In the genomic region with DNA sequence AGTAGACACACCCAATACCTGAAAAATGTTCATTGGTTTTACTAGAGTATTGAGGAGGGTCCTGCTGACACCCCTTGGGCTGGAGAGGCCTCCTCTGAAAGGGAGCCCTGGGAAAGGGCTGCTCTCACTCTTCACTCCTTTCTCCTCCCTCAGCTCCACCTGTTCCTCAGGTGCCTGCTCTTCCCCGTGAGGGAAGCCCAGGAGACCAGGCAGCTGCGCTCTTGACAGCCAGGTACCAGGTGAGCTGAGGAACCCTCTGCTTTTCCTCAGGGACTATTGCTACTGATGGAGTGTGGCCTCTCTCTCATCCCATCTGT, we compare ENCODE assay signal across 17 cellular contexts. TPM values are rescaled to one million over a fixed set of nuclear protein-coding genes. Genes with fewer than 3 reads are reported as not detected.
A peak's percentile ranks its signal among the peaks of the same experiment; 100 is the strongest.
DNase-seq lines count a peak whose midpoint lies in the region; ATAC-seq, FAIRE-seq and TF ChIP-seq lines count a peak whose summit lies in the region.
"Had no signal": no experiment of that assay in that cellular context is flagged by ENCODE, and none has a peak within 500 bp of the region (broad histone marks: within the 10 kb centered on the region; RNA-seq: fewer than 3 reads in every experiment).

No MANE protein-coding gene starts in this region.

- no peak overlapping the region for H3K4me2 ChIP-seq in GM12878 (ENCODE audit: control insufficient read depth, insufficient read depth)

- RAD21 ChIA-PET in GM12878 (lab: Charles Lee; ENCODE audit: unreplicated experiment): no interaction called here

- H3K79me2 ChIP-seq in GM12878 (ENCODE audit: control insufficient read depth, insufficient read depth, low read length): peaks cover 44% of the 10 kb centered on the region

- no peak overlapping the region for H3K9ac ChIP-seq in GM12878 (ENCODE audit: control insufficient read depth, insufficient read depth, low read length)

- H3K4me1 Mint-ChIP-seq in activated naive CD8-positive, alpha-beta T cell (ENCODE audit: low read depth): peaks cover 64% of the 10 kb centered on the region
- peaks cover 56% of the 10 kb centered on the region for H3K4me1 Mint-ChIP-seq in activated naive CD8-positive, alpha-beta T cell treated with anti-CD3 and anti-CD28 coated beads, Interleukin-2, amount 50 U/mL, for 24 hours
- H3K4me1 Mint-ChIP-seq in naive thymus-derived CD8-positive, alpha-beta T cell: peaks cover 36 to 63% (median 62%) of the 10 kb centered on the region in 4 donors

- TF ChIP-seq CTCF in GM12878 (IDR thresholded peaks at IDR 0.05 in 2 of 3, conservative IDR thresholded peaks at IDR 0.05 in 1 of 3; ENCODE audit: control insufficient read depth in 2 of 3, extremely low read depth in 1 of 3, insufficient read depth in 1 of 3, low read depth in 3 of 3, low read length in 3 of 3) (no peak), vagina (IDR thresholded peaks at IDR 0.05) (no peak)

- H3K9me3 ChIP-seq in GM12878 (replicated peaks; ENCODE audit: control insufficient read depth, insufficient read depth, low read length) (no peaks in the 10 kb centered on the region), vagina (no peaks in the 10 kb centered on the region)
- H3K9me3 ChIP-seq: testis had no signal

- intact Hi-C loops in GM12878 (cut with micrococcal nuclease; ENCODE audit: unreplicated experiment): no loop called here
- intact Hi-C loops in vagina (cut with DNase I): no loop called here

- TF ChIP-seq RAD21 in GM12878 (IDR thresholded peaks at IDR 0.05; ENCODE audit: insufficient read depth, low read depth, low read length): no peak

- no peak for ATAC-seq in activated naive CD8-positive, alpha-beta T cell treated with anti-CD3 and anti-CD28 coated beads, Interleukin-2, amount 50 U/mL, for 24 hours
- ATAC-seq in GM12878: no peak
- ATAC-seq in naive thymus-derived CD8-positive, alpha-beta T cell: no peak
- no peak for ATAC-seq in GM18520 (IDR thresholded peaks at IDR 0.05; ENCODE audit: unreplicated experiment)

- TF ChIP-seq POLR2A in GM12878 (IDR thresholded peaks at IDR 0.05; ENCODE audit: low read depth, low read length): 0 out of 2 replicates have a peak, but pooled peaks have one; percentile 29
- TF ChIP-seq POLR2A in vagina (IDR thresholded peaks at IDR 0.05): no peak
- no peak for TF ChIP-seq POLR2A in GM12892 (IDR thresholded peaks at IDR 0.05; ENCODE audit: low read depth, low read length)

- 0 out of 2 replicates have a peak, but pooled peaks cover 2% of the 10 kb centered on the region for H4K20me1 ChIP-seq in GM12878 (ENCODE audit: control insufficient read depth, insufficient read depth)

- H3K4me3 ChIP-seq in GM12878 (no peak overlapping the region), vagina (no peak overlapping the region)
- H3K4me3 ChIP-seq: coronary artery, testis had no signal

- CTCF ChIA-PET in GM12878 (lab: Yijun Ruan, JAX): interaction anchor here (0.6 kb wide), 1 partner anchor 21 kb away, joined by 3 read pairs; no protein-coding TSS in a partner anchor

- H3K27me3 ChIP-seq in GM12878 (replicated peaks in 1 of 2; ENCODE audit: control insufficient read depth in 2 of 2, insufficient read depth in 2 of 2, low read length in 1 of 2): no peaks in the 10 kb centered on the region
- no peaks in the 10 kb centered on the region for H3K27me3 ChIP-seq in vagina
- H3K27me3 ChIP-seq: testis had no signal

- peak overlapping the region; percentile 100 for H3K4me3 Mint-ChIP-seq in activated naive CD8-positive, alpha-beta T cell
- H3K4me3 Mint-ChIP-seq in activated naive CD8-positive, alpha-beta T cell treated with anti-CD3 and anti-CD28 coated beads, Interleukin-2, amount 50 U/mL, for 24 hours: no peak overlapping the region
- H3K4me3 Mint-ChIP-seq in naive thymus-derived CD8-positive, alpha-beta T cell: peak overlapping the region in 4 of 10 donors; percentile 12 to 56 (median 48)

- no peak for TF ChIP-seq EP300 in GM12878 (IDR thresholded peaks at IDR 0.05; ENCODE audit: borderline replicate concordance in 1 of 2, control insufficient read depth in 1 of 2, low read depth in 2 of 2, low read length in 2 of 2)

- peaks cover 17% of the 10 kb centered on the region for H3K36me3 Mint-ChIP-seq in activated naive CD8-positive, alpha-beta T cell
- H3K36me3 Mint-ChIP-seq in activated naive CD8-positive, alpha-beta T cell treated with anti-CD3 and anti-CD28 coated beads, Interleukin-2, amount 50 U/mL, for 24 hours (ENCODE audit: low read depth): peaks cover 57% of the 10 kb centered on the region
- peaks cover 0 to 69% (median 7%) of the 10 kb centered on the region in 3 donors for H3K36me3 Mint-ChIP-seq in naive thymus-derived CD8-positive, alpha-beta T cell

- no peak overlapping the region for H2AFZ ChIP-seq in GM12878 (ENCODE audit: control insufficient read depth, low read depth, low read length)

- H3K36me3 ChIP-seq in GM12878 (ENCODE audit: control insufficient read depth in 2 of 2, insufficient read depth in 2 of 2, low read length in 1 of 2): peaks cover 9 to 15% of the 10 kb centered on the region in 2 experiments
- peaks cover 4 to 48% of the 10 kb centered on the region in 2 donors for H3K36me3 ChIP-seq in vagina

- H3K4me1 ChIP-seq in GM12878 (ENCODE audit: control insufficient read depth, insufficient read depth, low read length): no peaks in the 10 kb centered on the region
- peaks cover 64% of the 10 kb centered on the region for H3K4me1 ChIP-seq in vagina

- in situ Hi-C loops in GM12878 (cut with MboI): no loop called here

- H3K27ac ChIP-seq in GM12878 (ENCODE audit: control insufficient read depth, insufficient read depth): no peak overlapping the region
- peak overlapping the region; percentile 85 for H3K27ac ChIP-seq in vagina
- H3K27ac ChIP-seq: coronary artery, testis had no signal

- SMC1A ChIA-PET in GM12878 (lab: Charles Lee; ENCODE audit: uncharacterized antibody, unreplicated experiment): interaction anchor here (1.4 kb wide), 1 partner anchor 54 kb away, joined by 4 read pairs; a partner anchor contains a TSS

- no TSS peak for BruUV-seq in GM12878 (replicated peaks; lab: Mats Ljungman, UMichigan)

- H3K9me3 Mint-ChIP-seq in activated naive CD8-positive, alpha-beta T cell (ENCODE audit: low read depth): no peaks in the 10 kb centered on the region
- no peaks in the 10 kb centered on the region for H3K9me3 Mint-ChIP-seq in activated naive CD8-positive, alpha-beta T cell treated with anti-CD3 and anti-CD28 coated beads, Interleukin-2, amount 50 U/mL, for 24 hours
- H3K9me3 Mint-ChIP-seq in naive thymus-derived CD8-positive, alpha-beta T cell: no peaks in the 10 kb centered on the region

- 94% methylated on average over 2 of the region's 2 CpGs for WGBS in GM12878 (ENCODE audit: insufficient coverage, insufficient replicate concordance, low lambda C conversion rate, missing lambda C conversion rate)

- POLR2A ChIA-PET in GM12878 (lab: Charles Lee): no interaction called here
- POLR2A ChIA-PET in naive thymus-derived CD8-positive, alpha-beta T cell (lab: Charles Lee): interaction anchor here (0.6 kb wide), 1 partner anchor 1037 kb away, joined by 3 read pairs; no protein-coding TSS in a partner anchor

- H3K27ac Mint-ChIP-seq in activated naive CD8-positive, alpha-beta T cell: peak overlapping the region; percentile 91
- H3K27ac Mint-ChIP-seq in activated naive CD8-positive, alpha-beta T cell treated with anti-CD3 and anti-CD28 coated beads, Interleukin-2, amount 50 U/mL, for 24 hours: no peak overlapping the region
- peak overlapping the region in 8 of 10 donors; percentile 6 to 100 (median 70) for H3K27ac Mint-ChIP-seq in naive thymus-derived CD8-positive, alpha-beta T cell

- no peak for DNase-seq in activated naive CD8-positive, alpha-beta T cell treated with anti-CD3 and anti-CD28 coated beads, Interleukin-2, amount 50 U/mL, for 24 hours
- DNase-seq in GM12878 (ENCODE audit: low read depth, low spot score) (no peak), vagina (ENCODE audit: extremely low spot score in 2 of 2) (no peak), GM12892 (ENCODE audit: insufficient read length) (no peak), hippocampal formation (lab: John Stamatoyannopoulos, UW) (no peak)
- no peak for DNase-seq in naive thymus-derived CD8-positive, alpha-beta T cell
- DNase-seq: activated CD4-positive, alpha-beta T cell treated with anti-CD3 and anti-CD28 coated beads for 1 hour; kidney glomerular epithelial cell; NCI-H2107; NCI-H82; T-helper 1 cell; testis had no signal

- no peak for FAIRE-seq in GM12878 (lab: Jason Lieb, UNC)
- no peak for FAIRE-seq in GM12892 (lab: Jason Lieb, UNC)
- FAIRE-seq: GM18507 had no signal

- H3K27me3 Mint-ChIP-seq in activated naive CD8-positive, alpha-beta T cell: no peaks in the 10 kb centered on the region
- H3K27me3 Mint-ChIP-seq in activated naive CD8-positive, alpha-beta T cell treated with anti-CD3 and anti-CD28 coated beads, Interleukin-2, amount 50 U/mL, for 24 hours: no peaks in the 10 kb centered on the region
- no peaks in the 10 kb centered on the region for H3K27me3 Mint-ChIP-seq in naive thymus-derived CD8-positive, alpha-beta T cell

RNA-seq across cellular contexts. Expression of a gene that starts 3.3 kb away (rescaled TPM):
- 323 and 325 TPM in 2 replicates for total RNA-seq in GM12878 (2013; cell fraction: nucleolus; rRNA removed)
- total RNA-seq in GM12878 (2014; rRNA removed) (54.3 and 57.2 TPM in 2 replicates), GM12878 (2014; rRNA removed; fragmentation: Illumina TruSeq; extraction: Trizol) (52.9 and 54.2 TPM in 2 replicates), GM12878 (2021) (43.7 and 43.8 TPM in 2 replicates), vagina (144 TPM)
- polyA plus RNA-seq in GM12878 (2011; ENCODE audit: low read depth): 24.4 TPM
- polyA plus RNA-seq in GM12878 (2011; rRNA removed) (107 and 133 TPM in 2 replicates), GM12878 (2014; fragmentation: Illumina TruSeq; extraction: Trizol) (61.2 and 80.1 TPM in 2 replicates), GM12878 (2014; fragmentation: Nextera tagmentation; extraction: Ambion mirVana) (10 to 100 TPM; 14.5 to 21.4 TPM), GM12878 (2014; rRNA removed) (75.1 and 76.0 TPM in 2 replicates), GM12878 (2016; fragmentation: Nextera tagmentation; extraction: Ambion mirVana) (10 to 100 TPM; 52.1 to 52.7 TPM)
- polyA plus RNA-seq in GM12878 (2011; cell fraction: cytosol; rRNA removed): 71.5 and 86.9 TPM in 2 replicates
- polyA plus RNA-seq in GM12878 (2011; cell fraction: nucleus; rRNA removed): 173 and 184 TPM in 2 replicates
- polyA plus RNA-seq in GM12878 (2012): 34.9 and 40.6 TPM in 2 replicates
- polyA minus RNA-seq in GM12878 (2011; rRNA and poly(A)+ RNA removed): 76.9 and 90.5 TPM in 2 replicates
- 22.1 and 28.3 TPM in 2 replicates for polyA minus RNA-seq in GM12878 (2011; cell fraction: cytosol; rRNA and poly(A)+ RNA removed)
- polyA minus RNA-seq in GM12878 (2011; cell fraction: nucleus; rRNA and poly(A)+ RNA removed): 73.3 and 96.1 TPM in 2 replicates
- 100 to 1,000 TPM; 179 to 181 TPM for total RNA-seq in naive thymus-derived CD8-positive, alpha-beta T cell
- 10 to 100 TPM; 70.3 to 86.3 (median 74.3) TPM for polyA plus RNA-seq in naive thymus-derived CD8-positive, alpha-beta T cell
- 40.5 TPM for polyA plus RNA-seq in GM12892 (2012; ENCODE audit: missing spikeins)

RNA-seq across cellular contexts. Expression of a gene that starts 9.8 kb away (rescaled TPM):
- 14.0 and 14.3 TPM in 2 replicates for total RNA-seq in GM12878 (2013; cell fraction: nucleolus; rRNA removed)
- total RNA-seq in GM12878 (2014; rRNA removed) (5.6 and 7.6 TPM in 2 replicates), GM12878 (2014; rRNA removed; fragmentation: Illumina TruSeq; extraction: Trizol) (7.6 and 8.0 TPM in 2 replicates), GM12878 (2021) (4.0 and 4.1 TPM in 2 replicates), vagina (3.4 TPM)
- 1.8 TPM for polyA plus RNA-seq in GM12878 (2011; ENCODE audit: low read depth)
- polyA plus RNA-seq in GM12878 (2011; rRNA removed) (7.6 and 11.4 TPM in 2 replicates), GM12878 (2014; fragmentation: Illumina TruSeq; extraction: Trizol) (7.4 and 9.6 TPM in 2 replicates), GM12878 (2014; fragmentation: Nextera tagmentation; extraction: Ambion mirVana) (1 to 10 TPM; 2.7 to 3.1 TPM), GM12878 (2014; rRNA removed) (4.8 and 6.4 TPM in 2 replicates), GM12878 (2016; fragmentation: Nextera tagmentation; extraction: Ambion mirVana) (1 to 10 TPM; 6.6 to 9.0 TPM)
- polyA plus RNA-seq in GM12878 (2011; cell fraction: cytosol; rRNA removed): 3.9 and 4.2 TPM in 2 replicates
- 2.1 and 2.4 TPM in 2 replicates for polyA plus RNA-seq in GM12878 (2011; cell fraction: nucleus; rRNA removed)
- polyA plus RNA-seq in GM12878 (2012): 2.3 and 4.2 TPM in 2 replicates
- 2.7 and 3.1 TPM in 2 replicates for polyA minus RNA-seq in GM12878 (2011; rRNA and poly(A)+ RNA removed)
- 2.5 TPM in 2 replicates for polyA minus RNA-seq in GM12878 (2011; cell fraction: cytosol; rRNA and poly(A)+ RNA removed)
- polyA minus RNA-seq in GM12878 (2011; cell fraction: nucleus; rRNA and poly(A)+ RNA removed): 3.7 and 5.5 TPM in 2 replicates
- 10 to 100 TPM in 1 of 2 experiments, 1 to 10 TPM in 1; 8.6 to 11.3 TPM for total RNA-seq in naive thymus-derived CD8-positive, alpha-beta T cell
- polyA plus RNA-seq in naive thymus-derived CD8-positive, alpha-beta T cell: 1 to 10 TPM; 3.2 to 6.3 (median 5.4) TPM
- 5.3 TPM for polyA plus RNA-seq in GM12892 (2012; ENCODE audit: missing spikeins)

RNA-seq across cellular contexts. Expression of a gene that starts 36.4 kb away (rescaled TPM):
- total RNA-seq in GM12878 (2013; cell fraction: nucleolus; rRNA removed): 1.1 and 1.9 TPM in 2 replicates
- total RNA-seq in GM12878 (2014; rRNA removed): 0.60 and 0.62 TPM in 2 replicates
- 0.23 and 0.31 TPM in 2 replicates for total RNA-seq in GM12878 (2014; rRNA removed; fragmentation: Illumina TruSeq; extraction: Trizol)
- 0.26 and 0.45 TPM in 2 replicates for total RNA-seq in GM12878 (2021)
- polyA plus RNA-seq in GM12878 (2011; ENCODE audit: low read depth): 0.60 TPM
- polyA plus RNA-seq in GM12878 (2011; rRNA removed): 1.4 and 1.9 TPM in 2 replicates
- polyA plus RNA-seq in GM12878 (2011; cell fraction: cytosol; rRNA removed): 1.3 TPM in 2 replicates
- 2.0 and 5.1 TPM in 2 replicates for polyA plus RNA-seq in GM12878 (2011; cell fraction: nucleus; rRNA removed)
- 0.62 and 0.68 TPM in 2 replicates for polyA plus RNA-seq in GM12878 (2012)
- 0.22 TPM in 1 of 2 replicates, not detected in the other for polyA plus RNA-seq in GM12878 (2014; fragmentation: Illumina TruSeq; extraction: Trizol)
- polyA plus RNA-seq in GM12878 (2014; fragmentation: Nextera tagmentation; extraction: Ambion mirVana): under 1 TPM; 0.31 to 0.55 TPM
- polyA plus RNA-seq in GM12878 (2014; rRNA removed): 0.11 and 0.85 TPM in 2 replicates
- under 1 TPM; 0.27 to 0.55 TPM for polyA plus RNA-seq in GM12878 (2016; fragmentation: Nextera tagmentation; extraction: Ambion mirVana)
- polyA minus RNA-seq in GM12878 (2011; rRNA and poly(A)+ RNA removed): 0.67 and 1.4 TPM in 2 replicates
- not detected in 2 replicates for polyA minus RNA-seq in GM12878 (2011; cell fraction: cytosol; rRNA and poly(A)+ RNA removed)
- 0.36 TPM in 1 of 2 replicates, not detected in the other for polyA minus RNA-seq in GM12878 (2011; cell fraction: nucleus; rRNA and poly(A)+ RNA removed)
- 1 to 10 TPM; 2.3 to 2.5 TPM for total RNA-seq in naive thymus-derived CD8-positive, alpha-beta T cell
- 1 to 10 TPM; 2.7 to 3.4 (median 2.8) TPM for polyA plus RNA-seq in naive thymus-derived CD8-positive, alpha-beta T cell
- total RNA-seq in vagina: 1.2 TPM
- 0.51 TPM for polyA plus RNA-seq in GM12892 (2012; ENCODE audit: missing spikeins)
- total RNA-seq: pulmonary artery endothelial cell had no signal

RNA-seq across cellular contexts. Expression of a gene that starts 55.1 kb away (rescaled TPM):
- total RNA-seq in GM12878 (2013; cell fraction: nucleolus; rRNA removed): 50.8 and 54.7 TPM in 2 replicates
- 11.1 and 11.4 TPM in 2 replicates for total RNA-seq in GM12878 (2014; rRNA removed)
- total RNA-seq in GM12878 (2014; rRNA removed; fragmentation: Illumina TruSeq; extraction: Trizol): 8.0 and 8.3 TPM in 2 replicates
- total RNA-seq in GM12878 (2021): 11.4 and 14.5 TPM in 2 replicates
- polyA plus RNA-seq in GM12878 (2011; ENCODE audit: low read depth): 4.1 TPM
- polyA plus RNA-seq in GM12878 (2011; rRNA removed): 14.9 and 15.6 TPM in 2 replicates
- polyA plus RNA-seq in GM12878 (2011; cell fraction: cytosol; rRNA removed): 14.0 and 15.4 TPM in 2 replicates
- polyA plus RNA-seq in GM12878 (2011; cell fraction: nucleus; rRNA removed): 22.0 and 25.2 TPM in 2 replicates
- 5.0 and 6.6 TPM in 2 replicates for polyA plus RNA-seq in GM12878 (2012)
- 4.7 and 6.4 TPM in 2 replicates for polyA plus RNA-seq in GM12878 (2014; fragmentation: Illumina TruSeq; extraction: Trizol)
- under 1 TPM; 0.79 to 0.98 TPM for polyA plus RNA-seq in GM12878 (2014; fragmentation: Nextera tagmentation; extraction: Ambion mirVana)
- 8.8 and 9.5 TPM in 2 replicates for polyA plus RNA-seq in GM12878 (2014; rRNA removed)
- 10 to 100 TPM in 1 of 2 experiments, 1 to 10 TPM in 1; 9.8 to 10.1 TPM for polyA plus RNA-seq in GM12878 (2016; fragmentation: Nextera tagmentation; extraction: Ambion mirVana)
- 36.6 and 51.0 TPM in 2 replicates for polyA minus RNA-seq in GM12878 (2011; rRNA and poly(A)+ RNA removed)
- polyA minus RNA-seq in GM12878 (2011; cell fraction: cytosol; rRNA and poly(A)+ RNA removed): 5.3 and 6.4 TPM in 2 replicates
- polyA minus RNA-seq in GM12878 (2011; cell fraction: nucleus; rRNA and poly(A)+ RNA removed): 29.3 and 56.6 TPM in 2 replicates
- total RNA-seq in naive thymus-derived CD8-positive, alpha-beta T cell: 10 to 100 TPM; 57.1 to 57.8 TPM
- 10 to 100 TPM in 2 of 3 donors, 1 to 10 TPM in 1; 9.2 to 19.0 (median 16.2) TPM for polyA plus RNA-seq in naive thymus-derived CD8-positive, alpha-beta T cell
- 12.3 TPM for total RNA-seq in vagina
- 5.0 TPM for polyA plus RNA-seq in GM12892 (2012; ENCODE audit: missing spikeins)

RNA-seq across cellular contexts. Expression of a gene that starts 57.2 kb away (rescaled TPM):
- 24.0 and 24.9 TPM in 2 replicates for total RNA-seq in GM12878 (2013; cell fraction: nucleolus; rRNA removed)
- 9.0 TPM in 2 replicates for total RNA-seq in GM12878 (2014; rRNA removed)
- total RNA-seq in GM12878 (2014; rRNA removed; fragmentation: Illumina TruSeq; extraction: Trizol): 10.0 and 10.1 TPM in 2 replicates
- 7.5 and 7.7 TPM in 2 replicates for total RNA-seq in GM12878 (2021)
- 3.7 TPM for polyA plus RNA-seq in GM12878 (2011; ENCODE audit: low read depth)
- 9.5 and 11.4 TPM in 2 replicates for polyA plus RNA-seq in GM12878 (2011; rRNA removed)
- 6.3 and 7.1 TPM in 2 replicates for polyA plus RNA-seq in GM12878 (2011; cell fraction: cytosol; rRNA removed)
- polyA plus RNA-seq in GM12878 (2011; cell fraction: nucleus; rRNA removed): 10.7 and 11.3 TPM in 2 replicates
- polyA plus RNA-seq in GM12878 (2012): 4.6 and 5.4 TPM in 2 replicates
- 7.9 and 8.6 TPM in 2 replicates for polyA plus RNA-seq in GM12878 (2014; fragmentation: Illumina TruSeq; extraction: Trizol)
- polyA plus RNA-seq in GM12878 (2014; fragmentation: Nextera tagmentation; extraction: Ambion mirVana): 1 to 10 TPM; 2.5 to 2.7 TPM
- polyA plus RNA-seq in GM12878 (2014; rRNA removed): 5.6 and 6.3 TPM in 2 replicates
- polyA plus RNA-seq in GM12878 (2016; fragmentation: Nextera tagmentation; extraction: Ambion mirVana): 1 to 10 TPM; 7.6 to 7.7 TPM
- 16.4 and 18.0 TPM in 2 replicates for polyA minus RNA-seq in GM12878 (2011; rRNA and poly(A)+ RNA removed)
- polyA minus RNA-seq in GM12878 (2011; cell fraction: cytosol; rRNA and poly(A)+ RNA removed): 4.7 and 7.2 TPM in 2 replicates
- polyA minus RNA-seq in GM12878 (2011; cell fraction: nucleus; rRNA and poly(A)+ RNA removed): 6.9 and 10.8 TPM in 2 replicates
- 1 to 10 TPM; 8.9 to 9.9 TPM for total RNA-seq in naive thymus-derived CD8-positive, alpha-beta T cell
- polyA plus RNA-seq in naive thymus-derived CD8-positive, alpha-beta T cell: 1 to 10 TPM; 3.0 to 5.7 (median 3.9) TPM
- 7.1 TPM for total RNA-seq in vagina
- polyA plus RNA-seq in GM12892 (2012; ENCODE audit: missing spikeins): 3.9 TPM
